ENCODE assay signal across 2 cellular contexts in the genomic region with DNA sequence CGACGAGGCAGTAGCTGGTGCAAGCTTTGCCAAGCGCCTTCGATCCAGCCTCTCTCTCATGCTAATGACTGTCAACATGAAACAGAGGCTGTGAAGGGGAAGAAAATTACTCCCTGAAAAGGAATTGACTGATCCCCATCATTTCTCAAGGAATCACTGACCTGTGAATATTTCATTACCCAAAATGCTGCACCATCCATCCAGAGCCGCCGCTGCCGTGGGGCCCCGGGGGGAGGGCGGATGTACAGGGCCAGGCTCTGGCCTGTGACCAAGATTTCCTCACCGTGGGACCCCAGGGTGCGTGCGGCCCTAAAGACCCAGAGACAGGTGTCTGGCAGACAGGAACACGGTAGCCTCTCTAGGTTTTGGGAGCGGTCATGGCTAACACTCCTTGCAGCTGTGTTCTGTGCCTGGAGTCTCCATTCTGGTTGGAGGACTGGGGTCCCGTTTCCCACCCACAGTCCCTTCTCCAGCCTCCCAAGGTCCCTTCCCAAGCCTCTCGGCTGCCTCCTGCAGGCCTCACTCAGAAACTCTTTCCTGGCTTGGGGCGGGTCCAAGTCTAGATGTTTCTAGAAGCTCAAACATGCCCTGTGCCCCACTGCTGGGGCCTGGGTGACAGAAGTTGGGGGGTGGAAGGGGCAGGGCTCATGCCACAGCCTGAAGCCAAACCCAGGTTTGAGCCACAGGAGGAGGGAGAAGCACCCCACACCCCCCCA.
TF ChIP-seq lines count a peak whose summit lies in the region.

No MANE protein-coding gene starts in this region.

TF ChIP-seq in K562, 482 proteins besides CTCF, POLR2A, EP300 and RAD21:
- TF ChIP-seq ZNF41 (CRISPR knock-in tag; conservative IDR thresholded peaks at IDR 0.05) (no peak), GATA2 (CRISPR knock-in tag; IDR thresholded peaks at IDR 0.05) (no peak), CHD2 (IDR thresholded peaks at IDR 0.05; ENCODE audit: low read depth, low read length) (no peak), ZNF785 (CRISPR knock-in tag; IDR thresholded peaks at IDR 0.05) (no peak)
- TF ChIP-seq, protein P1, sequence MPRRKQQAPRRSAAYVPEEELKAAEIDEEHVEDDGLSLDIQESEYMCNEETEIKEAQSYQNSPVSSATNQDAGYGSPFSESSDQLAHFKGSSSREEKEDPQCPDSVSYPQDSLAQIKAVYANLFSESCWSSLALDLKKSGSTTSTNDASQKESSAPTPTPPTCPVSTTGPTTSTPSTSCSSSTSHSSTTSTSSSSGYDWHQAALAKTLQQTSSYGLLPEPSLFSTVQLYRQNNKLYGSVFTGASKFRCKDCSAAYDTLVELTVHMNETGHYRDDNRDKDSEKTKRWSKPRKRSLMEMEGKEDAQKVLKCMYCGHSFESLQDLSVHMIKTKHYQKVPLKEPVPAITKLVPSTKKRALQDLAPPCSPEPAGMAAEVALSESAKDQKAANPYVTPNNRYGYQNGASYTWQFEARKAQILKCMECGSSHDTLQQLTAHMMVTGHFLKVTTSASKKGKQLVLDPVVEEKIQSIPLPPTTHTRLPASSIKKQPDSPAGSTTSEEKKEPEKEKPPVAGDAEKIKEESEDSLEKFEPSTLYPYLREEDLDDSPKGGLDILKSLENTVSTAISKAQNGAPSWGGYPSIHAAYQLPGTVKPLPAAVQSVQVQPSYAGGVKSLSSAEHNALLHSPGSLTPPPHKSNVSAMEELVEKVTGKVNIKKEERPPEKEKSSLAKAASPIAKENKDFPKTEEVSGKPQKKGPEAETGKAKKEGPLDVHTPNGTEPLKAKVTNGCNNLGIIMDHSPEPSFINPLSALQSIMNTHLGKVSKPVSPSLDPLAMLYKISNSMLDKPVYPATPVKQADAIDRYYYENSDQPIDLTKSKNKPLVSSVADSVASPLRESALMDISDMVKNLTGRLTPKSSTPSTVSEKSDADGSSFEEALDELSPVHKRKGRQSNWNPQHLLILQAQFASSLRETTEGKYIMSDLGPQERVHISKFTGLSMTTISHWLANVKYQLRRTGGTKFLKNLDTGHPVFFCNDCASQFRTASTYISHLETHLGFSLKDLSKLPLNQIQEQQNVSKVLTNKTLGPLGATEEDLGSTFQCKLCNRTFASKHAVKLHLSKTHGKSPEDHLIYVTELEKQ (CRISPR knock-in tag; IDR thresholded peaks at IDR 0.05), result no peak

TF ChIP-seq in GM23338, 12 proteins besides CTCF, POLR2A, EP300 and RAD21:
- TF ChIP-seq REST (IDR thresholded peaks at IDR 0.05; ENCODE audit: unreplicated experiment), result no peak
- TF ChIP-seq ZNF114 (CRISPR knock-in tag; IDR thresholded peaks at IDR 0.05), result no peak
- TF ChIP-seq JUNB (IDR thresholded peaks at IDR 0.05; ENCODE audit: unreplicated experiment), result no peak
- TF ChIP-seq EZH2phosphoT487 (IDR thresholded peaks at IDR 0.05; ENCODE audit: unreplicated experiment), result no peak
- no peak for TF ChIP-seq ZNF331 (CRISPR knock-in tag; IDR thresholded peaks at IDR 0.05; ENCODE audit: low read depth)
- TF ChIP-seq ZNF462 (CRISPR knock-in tag; IDR thresholded peaks at IDR 0.05), result no peak
- no peak for TF ChIP-seq CREB1 (CRISPR knock-in tag; IDR thresholded peaks at IDR 0.05; ENCODE audit: low read depth)
- no peak for TF ChIP-seq POLR2AphosphoS5 (IDR thresholded peaks at IDR 0.05; ENCODE audit: low read depth)
- no peak for TF ChIP-seq STAT1 (IDR thresholded peaks at IDR 0.05; ENCODE audit: unreplicated experiment)
- TF ChIP-seq ETS1 (IDR thresholded peaks at IDR 0.05), result no peak
- no peak for TF ChIP-seq NANOG (IDR thresholded peaks at IDR 0.05; ENCODE audit: borderline replicate concordance)
- TF ChIP-seq EZH2 (IDR thresholded peaks at IDR 0.05; ENCODE audit: low read depth, unreplicated experiment), result no peak
